11 cellular contexts compared by ENCODE assay signal in genomic region chr2:129980246-129980645, GRCh38. TPM values are rescaled to one million over a fixed set of nuclear protein-coding genes. Genes with fewer than 3 reads are reported as not detected.
DNase-seq lines count a peak whose midpoint lies in the region; ATAC-seq and TF ChIP-seq lines count a peak whose summit lies in the region.
"Not testable (repeated sequence)": the region's sequence is repeated elsewhere in the genome, so short reads cannot be mapped to it uniquely, and the experiment has no call there.
"Had no signal": no experiment of that assay in that cellular context is flagged by ENCODE, and none has a peak within 500 bp of the region (broad histone marks: within the 10 kb centered on the region; RNA-seq: fewer than 3 reads in every experiment).

No MANE protein-coding gene starts in this region.

- H3K4me1 ChIP-seq in gastroesophageal sphincter; smooth muscle cell (ENCODE audit: low read depth): not testable (repeated sequence)

- not testable (repeated sequence) for H3K79me2 ChIP-seq in smooth muscle cell (ENCODE audit: low read depth)

- not testable (repeated sequence) for H4K20me1 ChIP-seq in smooth muscle cell (ENCODE audit: low read depth)

- H3K9me3 Mint-ChIP-seq in activated naive CD4-positive, alpha-beta T cell treated with anti-CD3 and anti-CD28 coated beads, Interleukin-2, amount 10 ng/mL, durations not matched to agents 7 days and 5 days = not testable (repeated sequence)

- H3K9ac ChIP-seq in smooth muscle cell (ENCODE audit: low read depth) = not testable (repeated sequence)

- H3K4me3 ChIP-seq in gastroesophageal sphincter (peak overlapping the region; percentile 28 to 60), smooth muscle cell (peak overlapping the region; percentile 36)

- peak overlapping the region in 2 of 4 donors; percentile 86 to 87 for H3K27ac ChIP-seq in gastroesophageal sphincter
- H3K27ac ChIP-seq in smooth muscle cell (ENCODE audit: low read depth) = not testable (repeated sequence)

- not testable (repeated sequence) for H2AFZ ChIP-seq in smooth muscle cell (ENCODE audit: low read depth)

- H3K27ac Mint-ChIP-seq in activated naive CD4-positive, alpha-beta T cell treated with anti-CD3 and anti-CD28 coated beads, Interleukin-2, amount 10 ng/mL, durations not matched to agents 7 days and 5 days = not testable (repeated sequence)

- H3K36me3 ChIP-seq in gastroesophageal sphincter; smooth muscle cell (ENCODE audit: low read depth): not testable (repeated sequence)

- not testable (repeated sequence) for H3K4me1 Mint-ChIP-seq in activated naive CD4-positive, alpha-beta T cell treated with anti-CD3 and anti-CD28 coated beads, Interleukin-2, amount 10 ng/mL, durations not matched to agents 7 days and 5 days

- H3K27me3 Mint-ChIP-seq in activated naive CD4-positive, alpha-beta T cell treated with anti-CD3 and anti-CD28 coated beads, Interleukin-2, amount 10 ng/mL, durations not matched to agents 7 days and 5 days = peaks cover 45% of the 10 kb centered on the region

- TF ChIP-seq CTCF in gastroesophageal sphincter (IDR thresholded peaks at IDR 0.05); smooth muscle cell (IDR thresholded peaks at IDR 0.05; ENCODE audit: borderline replicate concordance, insufficient read depth, poor library complexity, severe bottlenecking): not testable (repeated sequence)

- not testable (repeated sequence) for H3K27me3 ChIP-seq in gastroesophageal sphincter
- peaks cover 46% of the 10 kb centered on the region for H3K27me3 ChIP-seq in smooth muscle cell (ENCODE audit: low read depth)

- H3K4me3 Mint-ChIP-seq in activated naive CD4-positive, alpha-beta T cell treated with anti-CD3 and anti-CD28 coated beads, Interleukin-2, amount 10 ng/mL, durations not matched to agents 7 days and 5 days = peak overlapping the region; percentile 37

- H3F3A ChIP-seq in smooth muscle cell (ENCODE audit: low read depth) = not testable (repeated sequence)

- CTCF ChIA-PET in activated naive CD4-positive, alpha-beta T cell treated with anti-CD3 and anti-CD28 coated beads, Interleukin-2, amount 10 ng/mL, durations not matched to agents 7 days and 5 days (lab: Charles Lee) = not testable (repeated sequence)

- ATAC-seq in HG02678 (IDR thresholded peaks at IDR 0.05; ENCODE audit: unreplicated experiment) = peak; percentile 62
- ATAC-seq in gastroesophageal sphincter = peak; percentile 23

- H3K36me3 Mint-ChIP-seq in activated naive CD4-positive, alpha-beta T cell treated with anti-CD3 and anti-CD28 coated beads, Interleukin-2, amount 10 ng/mL, durations not matched to agents 7 days and 5 days = not testable (repeated sequence)

- not testable (repeated sequence) for TF ChIP-seq EP300 in gastroesophageal sphincter (IDR thresholded peaks at IDR 0.05)

- TF ChIP-seq POLR2A in gastroesophageal sphincter (IDR thresholded peaks at IDR 0.05) = not testable (repeated sequence)

- H3K4me2 ChIP-seq in smooth muscle cell = peak overlapping the region; percentile 64

- not testable (repeated sequence) for H3K9me3 ChIP-seq in gastroesophageal sphincter; smooth muscle cell (replicated peaks; ENCODE audit: low read depth)

- WGBS in gastroesophageal sphincter (ENCODE audit: low coverage in 1 of 2), 2 donors = 0 to 3% methylated on average over 2 to 5 of the region's 13 CpGs
- 0% methylated on average over 2 of the region's 13 CpGs for WGBS in smooth muscle cell (ENCODE audit: low lambda C conversion rate)

- peak; percentile 13 for DNase-seq in DMS153 (lab: John Stamatoyannopoulos, UW)
- peak; percentile 6 for DNase-seq in NCI-H1105 treated with DMSO at 0.1 percent for 48 hours (lab: John Stamatoyannopoulos, UW)
- DNase-seq in SKM-1 treated with dmso at 0.1 percent for 144 hours (lab: John Stamatoyannopoulos, UW; ENCODE audit: unreplicated experiment) = peak; percentile 8
- not testable (repeated sequence) for DNase-seq in activated naive CD4-positive, alpha-beta T cell treated with anti-CD3 and anti-CD28 coated beads, Interleukin-2, amount 10 ng/mL, durations not matched to agents 7 days and 5 days; smooth muscle cell (lab: John Stamatoyannopoulos, UW; ENCODE audit: unreplicated experiment)
- peak; percentile 38 for DNase-seq in midbrain (lab: John Stamatoyannopoulos, UW)

RNA-seq across cellular contexts. Expression of gene RAB6C, which starts 0.8 kb away (rescaled TPM):
- total RNA-seq in gastroesophageal sphincter (1 to 10 TPM in 1 of 4 donors, under 1 TPM in 2, not detected in 1; 0.42 to 1.9 (median 0.46) TPM), smooth muscle cell (0.54 TPM in 1 of 2 replicates, not detected in the other)
- polyA plus RNA-seq in smooth muscle cell = not detected in 2 replicates
- total RNA-seq: HepG2, upper lobe of left lung had no signal
- polyA plus RNA-seq: AG04450, HepG2 had no signal
